In the genomic region with DNA sequence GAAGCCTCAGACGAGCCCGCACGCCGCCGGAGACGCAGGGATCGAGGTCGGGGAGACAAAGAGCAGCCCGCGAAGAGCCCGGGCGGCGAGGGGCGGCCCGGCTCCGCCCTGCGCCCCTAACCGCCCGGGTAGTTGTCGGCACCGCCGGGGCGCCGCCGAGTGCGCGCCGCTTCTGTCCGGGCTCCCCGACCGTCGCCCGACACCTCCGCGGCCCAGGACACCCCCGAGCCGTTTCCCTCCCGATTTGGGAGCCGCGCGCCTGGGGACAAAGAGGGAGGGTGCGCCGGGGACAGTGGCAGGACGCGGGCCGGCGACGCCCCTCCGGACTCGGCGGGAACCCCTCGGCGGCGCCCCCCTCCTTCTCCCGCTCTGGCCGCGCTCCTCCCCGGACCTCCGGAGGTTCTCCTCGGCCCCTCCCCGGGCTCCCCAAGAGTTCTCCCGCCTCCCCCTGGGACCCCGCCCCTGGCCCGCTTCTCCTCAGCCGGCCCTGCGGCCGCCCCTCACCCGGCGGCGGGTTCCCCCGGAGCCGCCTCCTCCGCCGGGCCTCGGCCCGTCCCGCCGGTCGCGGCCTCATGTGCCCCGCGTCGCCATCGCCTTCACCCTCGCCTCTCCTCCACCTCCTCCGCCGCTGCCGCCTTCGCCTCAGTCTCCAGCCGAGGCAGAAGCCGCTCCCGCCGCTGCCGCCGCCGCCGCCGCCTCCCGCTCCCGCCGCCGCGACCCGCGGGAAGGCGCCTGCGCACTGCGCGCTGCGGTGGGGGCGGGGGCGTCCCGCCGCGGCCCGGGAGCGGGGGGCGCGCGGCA, we compare ENCODE assay signal across 8 cellular contexts. TPM values are rescaled to one million over a fixed set of nuclear protein-coding genes. Genes with fewer than 3 reads are reported as not detected.
DNase-seq lines count a peak whose midpoint lies in the region; ATAC-seq and TF ChIP-seq lines count a peak whose summit lies in the region.

GJC1 (minus strand) TSS at position 730 of the 801 bp plus-strand sequence. CDS start 24,470 bp downstream, outside the sequence.

- peaks cover 0 to 28% (median 10%) of the 10 kb centered on the region in 12 donors for H3K4me1 ChIP-seq in heart left ventricle
- H3K4me1 ChIP-seq in prostate gland (replicated peaks): no peaks in the 10 kb centered on the region

- H3K27me3 Mint-ChIP-seq in activated naive CD4-positive, alpha-beta T cell treated with anti-CD3 and anti-CD28 coated beads for 36 hours (ENCODE audit: low read depth): peaks cover 40% of the 10 kb centered on the region

- H3K9me3 Mint-ChIP-seq in activated naive CD4-positive, alpha-beta T cell treated with anti-CD3 and anti-CD28 coated beads for 36 hours: no peaks in the 10 kb centered on the region

- CTCF ChIA-PET in activated naive CD4-positive, alpha-beta T cell treated with anti-CD3 and anti-CD28 coated beads for 36 hours (lab: Charles Lee): interaction anchor here (0.9 kb wide), 1 partner anchor 19 kb away, joined by 3 read pairs; no protein-coding TSS in a partner anchor

- peaks cover 10% of the 10 kb centered on the region for H3K4me1 Mint-ChIP-seq in activated naive CD4-positive, alpha-beta T cell treated with anti-CD3 and anti-CD28 coated beads for 36 hours (ENCODE audit: low read depth)

- TF ChIP-seq CTCF in GM10266 (IDR thresholded peaks at IDR 0.05; ENCODE audit: control insufficient read depth, insufficient read depth, low read depth, missing control alignments) (no peak), heart left ventricle (IDR thresholded peaks at IDR 0.05) (no peak), prostate gland (IDR thresholded peaks at IDR 0.05) (no peak)

- intact Hi-C loops in activated naive CD4-positive, alpha-beta T cell treated with anti-CD3 and anti-CD28 coated beads for 36 hours (cut with micrococcal nuclease): loop anchor here (2.0 kb wide), 1 partner anchor 55 kb away; no protein-coding TSS in a partner anchor
- intact Hi-C loops in heart left ventricle (cut with DNase I): loop anchor here (2.0 to 5.0 kb wide), 7 partner anchors 35 to 52 kb away; no protein-coding TSS in a partner anchor
- intact Hi-C loops in prostate gland (cut with DNase I): loop anchor here (5.0 kb wide), 2 partner anchors 38 to 42 kb away; no protein-coding TSS in a partner anchor

- TF ChIP-seq POLR2A in heart left ventricle (IDR thresholded peaks at IDR 0.05) (peak in 1 of 2 donors; percentile 26), prostate gland (IDR thresholded peaks at IDR 0.05) (no peak)

- H3K27ac ChIP-seq in heart left ventricle: peak within 1 kb of the TSS; percentile 79 to 96 (median 90)
- peak within 1 kb of the TSS; percentile 59 to 69 for H3K27ac ChIP-seq in prostate gland

- H3K9me3 ChIP-seq in heart left ventricle: no peaks in the 10 kb centered on the region
- H3K9me3 ChIP-seq in prostate gland: no peaks in the 10 kb centered on the region

- H3K27ac Mint-ChIP-seq in activated naive CD4-positive, alpha-beta T cell treated with anti-CD3 and anti-CD28 coated beads for 36 hours: no peak within 1 kb of the TSS

- peak within 1 kb of the TSS; percentile 63 to 91 (median 76) for H3K4me3 ChIP-seq in heart left ventricle
- peak within 1 kb of the TSS; percentile 37 to 44 for H3K4me3 ChIP-seq in prostate gland

- H3K27me3 ChIP-seq in heart left ventricle (peaks cover 0 to 68% (median 4%) of the 10 kb centered on the region in 9 donors), prostate gland (replicated peaks; ENCODE audit: insufficient read depth) (peaks cover 12% of the 10 kb centered on the region)

- peak within 1 kb of the TSS; percentile 77 for H3K4me3 Mint-ChIP-seq in activated naive CD4-positive, alpha-beta T cell treated with anti-CD3 and anti-CD28 coated beads for 36 hours

- H3K36me3 ChIP-seq in heart left ventricle (no peaks in the 10 kb centered on the region), prostate gland (no peaks in the 10 kb centered on the region)

- no peaks in the 10 kb centered on the region for H3K36me3 Mint-ChIP-seq in activated naive CD4-positive, alpha-beta T cell treated with anti-CD3 and anti-CD28 coated beads for 36 hours (ENCODE audit: low read depth)

- WGBS in heart left ventricle, 4 donors: 0 to 1% (median 1%) methylated on average over 55 to 120 of the region's 120 CpGs
- WGBS in prostate gland: under 1% methylated on average over 89 of the region's 120 CpGs

- ATAC-seq in heart left ventricle: peak in 3 of 4 donors; percentile 65 to 79 (median 71)
- ATAC-seq in GM18861 (IDR thresholded peaks at IDR 0.05; ENCODE audit: unreplicated experiment): no peak

- DNase-seq in GM10266 (ENCODE audit: extremely low spot score) (peak; percentile 75), NCI-H1105 treated with DMSO at 0.1 percent for 48 hours (lab: John Stamatoyannopoulos, UW) (peak; percentile 15), heart left ventricle (peak; percentile 49 to 77 (median 69)), prostate gland (ENCODE audit: low spot score) (no peak), SW480 (ENCODE audit: low spot score) (no peak), cerebellar nuclear complex (lab: John Stamatoyannopoulos, UW) (no peak)
- DNase-seq in activated naive CD4-positive, alpha-beta T cell treated with anti-CD3 and anti-CD28 coated beads for 36 hours: peak; percentile 25

RNA-seq across cellular contexts. Expression of gene GJC1, which starts in this region (rescaled TPM):
- total RNA-seq in activated naive CD4-positive, alpha-beta T cell treated with anti-CD3 and anti-CD28 coated beads for 36 hours: 1 to 10 TPM; 2.5 TPM
- total RNA-seq in heart left ventricle: 10 to 100 TPM; 16.8 to 60.8 (median 24.9) TPM
- polyA plus RNA-seq in heart left ventricle: 10 to 100 TPM; 14.2 to 29.9 TPM
- total RNA-seq in prostate gland: 10 to 100 TPM in 1 of 2 donors, 1 to 10 TPM in 1; 5.3 to 18.3 TPM

Comparison
In these comparisons a context has a peak if more than half of its experiments do, and no peak if none do; other contexts are left out.
1. DNase-seq: peak in GM10266 (single experiment), NCI-H1105 treated with DMSO at 0.1 percent for 48 hours (single experiment), activated naive CD4-positive, alpha-beta T cell treated with anti-CD3 and anti-CD28 coated beads for 36 hours (single experiment) and heart left ventricle (5 of 5); none in prostate gland (single experiment), SW480 (single experiment) and cerebellar nuclear complex (0 of 2).